ENCODE assay signal across 8 cellular contexts in the genomic region with DNA sequence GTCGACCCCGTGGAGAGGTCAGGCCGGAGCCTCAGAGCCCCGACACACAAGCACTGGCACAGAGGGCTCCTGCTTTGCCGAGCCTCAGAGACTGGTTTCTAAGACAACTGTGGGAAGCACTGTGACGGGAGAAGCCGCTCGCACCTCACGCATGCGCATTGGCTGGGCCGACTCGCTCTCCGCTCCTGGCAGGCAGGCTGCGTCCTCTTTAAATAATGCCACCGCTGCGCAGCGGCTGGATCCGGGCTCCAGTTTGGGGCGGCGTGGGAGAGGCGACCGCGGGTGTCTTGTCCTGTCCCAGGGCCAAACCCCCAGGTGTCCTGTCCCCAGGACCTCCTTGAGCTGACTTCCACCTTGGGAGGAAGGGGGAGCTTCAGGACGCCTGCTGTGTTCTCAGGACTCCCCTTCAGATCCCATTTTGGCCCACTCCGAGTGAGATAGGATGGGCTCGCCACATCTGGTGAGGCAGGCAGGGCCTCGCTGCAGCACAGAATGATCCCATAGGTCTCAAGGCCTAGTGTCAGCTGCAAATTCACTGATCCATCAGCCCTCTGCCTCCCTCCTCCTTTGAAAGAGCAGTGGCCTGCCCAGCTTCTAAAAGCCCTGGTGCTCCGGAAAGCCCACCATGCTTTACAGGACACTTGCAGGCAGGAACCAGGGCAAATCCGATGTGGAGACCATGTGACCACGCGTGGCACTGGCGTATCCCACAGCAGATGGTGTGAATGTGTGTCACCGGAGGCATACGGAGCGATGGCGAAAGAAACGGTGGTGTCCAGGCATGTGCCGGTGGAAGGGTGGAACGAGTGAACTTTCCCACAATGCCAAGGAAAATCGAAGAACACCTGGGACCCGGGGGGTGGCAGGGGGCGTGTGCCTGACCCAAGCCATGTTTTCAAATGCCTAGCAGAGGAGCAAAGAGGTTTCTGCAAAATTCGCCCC.
DNase-seq lines count a peak whose midpoint lies in the region; ATAC-seq, FAIRE-seq and TF ChIP-seq lines count a peak whose summit lies in the region.

No MANE protein-coding gene starts in this region.

- DNase-seq in GM19239 (ENCODE audit: insufficient read length, low spot score) (peak; percentile 28), NCI-H1105 (lab: John Stamatoyannopoulos, UW) (peak; percentile 78), UCSD-AML1 (lab: John Stamatoyannopoulos, UW; ENCODE audit: unreplicated experiment) (peak; percentile 52), breast epithelium (ENCODE audit: low spot score in 2 of 2) (peak in 1 of 2 donors; percentile 75), frontal cortex (ENCODE audit: low spot score in 2 of 2) (no peak)

- H3K27me3 ChIP-seq in breast epithelium = no peaks in the 10 kb centered on the region

- no peak for ATAC-seq in HG03457 (IDR thresholded peaks at IDR 0.05; ENCODE audit: unreplicated experiment)

- FAIRE-seq in GM19239 (lab: Jason Lieb, UNC) = no peak
- FAIRE-seq in frontal cortex (lab: Jason Lieb, UNC) = no peak

- no peak for TF ChIP-seq POLR2A in breast epithelium (IDR thresholded peaks at IDR 0.05)

- H3K4me1 ChIP-seq in breast epithelium = peaks cover 7 to 10% of the 10 kb centered on the region in 2 donors

- peak overlapping the region; percentile 20 to 64 (median 38) for H3K4me3 ChIP-seq in breast epithelium
- H3K4me3 ChIP-seq in iPS-18c (ENCODE audit: insufficient read depth, low read depth, low read length) = peak overlapping the region; percentile 41
- H3K4me3 ChIP-seq in skin epidermis = peak overlapping the region; percentile 10 to 29 (median 22)

- no peaks in the 10 kb centered on the region for H3K9me3 ChIP-seq in breast epithelium
- H3K9me3 ChIP-seq in iPS-18c (ENCODE audit: control insufficient read depth, insufficient read depth, low read length) = no peaks in the 10 kb centered on the region

- no peak for TF ChIP-seq CTCF in breast epithelium (IDR thresholded peaks at IDR 0.05)

- H3K27ac ChIP-seq in breast epithelium = no peak overlapping the region
- no peak overlapping the region for H3K27ac ChIP-seq in skin epidermis

- no peaks in the 10 kb centered on the region for H3K36me3 ChIP-seq in breast epithelium

- intact Hi-C loops in breast epithelium (cut with DNase I; ENCODE audit: low total_unique reads) = no loop called here

Comparison
In these comparisons a context has a peak if more than half of its experiments do, and no peak if none do; other contexts are left out.
1. DNase-seq: peak in GM19239 (single experiment), NCI-H1105 (single experiment) and UCSD-AML1 (single experiment); none in frontal cortex (0 of 2).
2. Peak in every context shown above with its lines, with median percentiles within 50 percentile points of each other: H3K4me3 ChIP-seq.